ENCODE assay signal across 14 cellular contexts in genomic region chr4:80141543-80141942, GRCh38. TPM values are rescaled to one million over a fixed set of nuclear protein-coding genes. Genes with fewer than 3 reads are reported as not detected.
"Had no signal": no experiment of that assay in that cellular context is flagged by ENCODE, and none has a peak within 500 bp of the region (broad histone marks: within the 10 kb centered on the region; RNA-seq: fewer than 3 reads in every experiment).

No MANE protein-coding gene starts in this region.

- H3K36me3 Mint-ChIP-seq: memory B cell, T-cell, WTC11 had no signal

- H3K27ac Mint-ChIP-seq: activated naive CD4-positive, alpha-beta T cell treated with anti-CD3 and anti-CD28 coated beads for 36 hours; memory B cell; nephron progenitor cell; WTC11 had no signal

- H3K36me3 ChIP-seq: gastroesophageal sphincter, left lung had no signal

- H3K4me1 Mint-ChIP-seq: nephron progenitor cell, WTC11 had no signal

- DNase-seq: activated CD4-positive, alpha-beta T cell treated with anti-CD3 and anti-CD28 coated beads, Interleukin-2, amount 50 U/mL, for 4 hours; activated CD8-positive, alpha-beta memory T cell treated with anti-CD3 and anti-CD28 coated beads, Interleukin-2, amount 50 U/mL, for 4 hours; activated naive CD4-positive, alpha-beta T cell treated with anti-CD3 and anti-CD28 coated beads for 36 hours; central memory CD4-positive, alpha-beta T cell; cortex of kidney; effector CD8-positive, alpha-beta T cell; islet precursor cell; left lung; nephron progenitor cell; stimulated activated CD4-positive, alpha-beta T cell treated with anti-CD3 and anti-CD28 coated beads, Interleukin-4, amount 100 ng/mL, for 1 hour; T-cell had no signal

- H3K27me3 ChIP-seq: gastroesophageal sphincter, left lung had no signal

- ATAC-seq: gastroesophageal sphincter, T-cell, WTC11 had no signal

- H3K27ac ChIP-seq: gastroesophageal sphincter had no signal

- H3K4me3 Mint-ChIP-seq: activated naive CD4-positive, alpha-beta T cell treated with anti-CD3 and anti-CD28 coated beads for 36 hours; memory B cell; nephron progenitor cell; T-cell; WTC11 had no signal

- H3K9me3 Mint-ChIP-seq: activated naive CD4-positive, alpha-beta T cell treated with anti-CD3 and anti-CD28 coated beads for 36 hours; memory B cell; nephron progenitor cell; WTC11 had no signal

- H3K27me3 Mint-ChIP-seq: memory B cell, T-cell had no signal

- H3K9me3 ChIP-seq: gastroesophageal sphincter, left lung had no signal

- H3K4me1 ChIP-seq: gastroesophageal sphincter had no signal

- H3K4me3 ChIP-seq: gastroesophageal sphincter, left lung had no signal

RNA-seq across cellular contexts. Expression of gene PRDM8, which starts 55.8 kb away (rescaled TPM):
- total RNA-seq: WTC11 had no signal
